In genomic region chr3:196684548-196685407, GRCh38 we compare ENCODE assay signal across 1 cellular context.
TF ChIP-seq lines count a peak whose summit lies in the region.

No MANE protein-coding gene starts in this region.

TF ChIP-seq in SK-N-SH, 30 proteins besides CTCF, POLR2A, EP300 and RAD21 (continued from another document):
- no peak for TF ChIP-seq REST (IDR thresholded peaks at IDR 0.05; ENCODE audit: low read depth, low read length)
